19 cellular contexts compared by ENCODE assay signal in genomic region chr16:2689968-2690830, GRCh38. TPM values are rescaled to one million over a fixed set of nuclear protein-coding genes. Genes with fewer than 3 reads are reported as not detected.
A peak's percentile ranks its signal among the peaks of the same experiment; 100 is the strongest.
DNase-seq lines count a peak whose midpoint lies in the region; ATAC-seq and TF ChIP-seq lines count a peak whose summit lies in the region.
"Had no signal": no experiment of that assay in that cellular context is flagged by ENCODE, and none has a peak within 500 bp of the region (broad histone marks: within the 10 kb centered on the region; RNA-seq: fewer than 3 reads in every experiment).

No MANE protein-coding gene starts in this region.

- H3K27ac ChIP-seq in heart right ventricle = peak overlapping the region in 3 of 10 donors; percentile 20 to 80 (median 41)
- no peak overlapping the region for H3K27ac ChIP-seq in lower lobe of right lung
- peak overlapping the region; percentile 17 for H3K27ac ChIP-seq in temporal lobe (ENCODE audit: low read depth, low read length)
- H3K27ac ChIP-seq: body of pancreas, Peyer's patch had no signal

- TF ChIP-seq CTCF in heart right ventricle (IDR thresholded peaks at IDR 0.05) (no peak), brain (conservative IDR thresholded peaks at IDR 0.05) (no peak), lower lobe of right lung (IDR thresholded peaks at IDR 0.05) (no peak)

- no peak overlapping the region for H3K4me3 Mint-ChIP-seq in brain
- no peak overlapping the region for H3K4me3 Mint-ChIP-seq in activated T-cell treated with anti-CD3 and anti-CD28 coated beads, Interleukin-2, amount 50 U/mL, for 72 hours
- H3K4me3 Mint-ChIP-seq: CD8-positive, alpha-beta memory T cell; type B pancreatic cell had no signal

- H3K27ac Mint-ChIP-seq in brain = peak overlapping the region in 3 of 5 experiments; percentile 50 to 95 (median 72)
- no peak overlapping the region for H3K27ac Mint-ChIP-seq in activated T-cell treated with anti-CD3 and anti-CD28 coated beads, Interleukin-2, amount 50 U/mL, for 72 hours
- H3K27ac Mint-ChIP-seq: type B pancreatic cell had no signal

- H3K27me3 ChIP-seq in heart right ventricle (no peaks in the 10 kb centered on the region), lower lobe of right lung (ENCODE audit: low read depth) (no peaks in the 10 kb centered on the region)
- H3K27me3 ChIP-seq: body of pancreas, Peyer's patch had no signal

- H3K9me3 Mint-ChIP-seq in brain = no peaks in the 10 kb centered on the region
- H3K9me3 Mint-ChIP-seq in activated T-cell treated with anti-CD3 and anti-CD28 coated beads, Interleukin-2, amount 50 U/mL, for 72 hours = no peaks in the 10 kb centered on the region
- H3K9me3 Mint-ChIP-seq: CD8-positive, alpha-beta memory T cell; naive B cell; type B pancreatic cell had no signal

- H3K36me3 Mint-ChIP-seq in brain = no peaks in the 10 kb centered on the region
- no peaks in the 10 kb centered on the region for H3K36me3 Mint-ChIP-seq in activated T-cell treated with anti-CD3 and anti-CD28 coated beads, Interleukin-2, amount 50 U/mL, for 72 hours (ENCODE audit: insufficient read depth in 2 of 2)
- H3K36me3 Mint-ChIP-seq: naive B cell, type B pancreatic cell had no signal

- no peaks in the 10 kb centered on the region for H3K27me3 Mint-ChIP-seq in brain
- H3K27me3 Mint-ChIP-seq in activated T-cell treated with anti-CD3 and anti-CD28 coated beads, Interleukin-2, amount 50 U/mL, for 72 hours (ENCODE audit: low read depth) = no peaks in the 10 kb centered on the region
- H3K27me3 Mint-ChIP-seq: CD8-positive, alpha-beta memory T cell; naive B cell; type B pancreatic cell had no signal

- H3K4me3 ChIP-seq in heart right ventricle (no peak overlapping the region), lower lobe of right lung (no peak overlapping the region)
- H3K4me3 ChIP-seq: body of pancreas, Peyer's patch had no signal

- peaks cover 0 to 24% (median 0%) of the 10 kb centered on the region in 9 donors for H3K36me3 ChIP-seq in heart right ventricle
- peaks cover 23% of the 10 kb centered on the region for H3K36me3 ChIP-seq in lower lobe of right lung

- peak; percentile 57 for DNase-seq in Right ventricle myocardium inferior (ENCODE audit: missing footprints)
- no peak for DNase-seq in heart right ventricle
- DNase-seq in lower lobe of right lung = peak; percentile 71
- DNase-seq in HCEC 1CT = no peak
- DNase-seq in NCI-H146 (lab: John Stamatoyannopoulos, UW) = no peak
- DNase-seq in activated T-cell treated with anti-CD3 and anti-CD28 coated beads, Interleukin-2, amount 50 U/mL, for 72 hours = no peak
- DNase-seq: activated naive CD4-positive, alpha-beta T cell treated with Interleukin-2 at 50 U/mL for 16 hours; CD8-positive, alpha-beta memory T cell; EL; naive B cell; NCI-H2081; NCI-H526 treated with DMSO at 0.1 percent for 48 hours; Peyer's patch; stimulated activated CD4-positive, alpha-beta T cell treated with anti-CD3 and anti-CD28 coated beads, Interleukin-2, amount 100 ng/mL, for 24 hours; T-helper 1 cell had no signal

- peaks cover 13 to 54% (median 43%) of the 10 kb centered on the region in 9 donors for H3K4me1 ChIP-seq in heart right ventricle
- H3K4me1 ChIP-seq in lower lobe of right lung = peaks cover 28% of the 10 kb centered on the region

- 85 to 87% methylated on average over 37 of the region's 37 CpGs for WGBS in heart right ventricle, 2 donors

- H3K4me1 Mint-ChIP-seq in brain = peaks cover 30% of the 10 kb centered on the region
- peaks cover 26% of the 10 kb centered on the region for H3K4me1 Mint-ChIP-seq in activated T-cell treated with anti-CD3 and anti-CD28 coated beads, Interleukin-2, amount 50 U/mL, for 72 hours (ENCODE audit: low read depth)

- intact Hi-C loops in Right ventricle myocardium inferior (cut with DNase I) = loop anchor here (10.0 kb wide), 1 partner anchor 175 kb away; no protein-coding TSS in a partner anchor
- intact Hi-C loops in heart right ventricle (cut with DNase I) = no loop called here
- intact Hi-C loops in lower lobe of right lung (cut with DNase I) = no loop called here

- H3K9me3 ChIP-seq in heart right ventricle (no peaks in the 10 kb centered on the region), lower lobe of right lung (no peaks in the 10 kb centered on the region)
- H3K9me3 ChIP-seq: body of pancreas, Peyer's patch had no signal

- ATAC-seq in Right ventricle myocardium inferior (no peak), heart right ventricle (no peak), lower lobe of right lung (peak; percentile 12 to 25)
- no peak for ATAC-seq in activated T-cell treated with anti-CD3 and anti-CD28 coated beads, Interleukin-2, amount 50 U/mL, for 72 hours (replicated peaks in 1 of 2)
- ATAC-seq: body of pancreas had no signal

RNA-seq across cellular contexts. Expression of gene KCTD5, which starts 7.9 kb away (rescaled TPM):
- total RNA-seq in Right ventricle myocardium inferior (10.5 TPM), heart right ventricle (10 to 100 TPM in 6 of 10 donors, 1 to 10 TPM in 4; 8.5 to 22.4 (median 11.7) TPM), lower lobe of right lung (24.8 TPM), temporal lobe (17.5 TPM)
- polyA plus RNA-seq in heart right ventricle (10 to 100 TPM in 1 of 2 donors, 1 to 10 TPM in 1; 8.7 to 11.7 TPM), brain (ENCODE audit: insufficient read depth, low read depth, low replicate concordance) (34.9 TPM)
- total RNA-seq in activated T-cell treated with anti-CD3 and anti-CD28 coated beads, Interleukin-2, amount 50 U/mL, for 72 hours = 10 to 100 TPM; 44.8 to 50.2 TPM

RNA-seq across cellular contexts. Expression of gene PRSS27, which starts 29.8 kb away (rescaled TPM):
- total RNA-seq in Right ventricle myocardium inferior (0.30 TPM), heart right ventricle (under 1 TPM in 9 of 10 donors, not detected in 1; 0.11 to 0.75 (median 0.40) TPM), lower lobe of right lung (1.3 TPM), temporal lobe (2.0 TPM)
- polyA plus RNA-seq in heart right ventricle (under 1 TPM; 0.46 to 0.66 TPM), brain (ENCODE audit: insufficient read depth, low read depth, low replicate concordance) (5.2 TPM)
- total RNA-seq in activated T-cell treated with anti-CD3 and anti-CD28 coated beads, Interleukin-2, amount 50 U/mL, for 72 hours = 1 to 10 TPM; 7.6 to 8.8 TPM
- polyA plus RNA-seq: CD8-positive, alpha-beta memory T cell had no signal

Comparison
In these comparisons a context has a peak if more than half of its experiments do, and no peak if none do; other contexts are left out.
1. DNase-seq: peak in Right ventricle myocardium inferior (single experiment) and lower lobe of right lung (single experiment); none in heart right ventricle (0 of 2), HCEC 1CT (single experiment), NCI-H146 (single experiment) and activated T-cell treated with anti-CD3 and anti-CD28 coated beads, Interleukin-2, amount 50 U/mL, for 72 hours (0 of 2).
2. ATAC-seq: peak in lower lobe of right lung (2 of 2); none in Right ventricle myocardium inferior (single experiment), heart right ventricle (0 of 8) and activated T-cell treated with anti-CD3 and anti-CD28 coated beads, Interleukin-2, amount 50 U/mL, for 72 hours (0 of 2).